In the genomic region with DNA sequence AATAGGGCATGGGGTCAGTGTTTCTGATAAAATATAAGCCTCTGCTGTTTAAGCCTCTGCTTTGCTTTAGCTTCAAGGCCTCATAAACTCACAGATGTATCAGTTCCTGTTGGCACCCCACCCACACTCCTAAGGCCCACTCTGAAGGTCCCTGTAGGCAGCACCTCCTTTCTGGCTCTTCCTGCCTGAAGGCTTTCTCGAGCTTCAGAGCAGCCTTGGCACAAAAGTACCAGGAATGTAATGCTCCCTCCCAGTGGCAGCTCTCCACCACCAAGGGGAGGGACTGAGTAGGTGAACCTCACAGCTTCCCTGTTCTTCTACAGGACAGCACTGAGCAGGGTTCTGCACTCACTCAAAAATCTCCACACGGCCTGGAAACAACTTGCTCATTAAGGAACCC, we compare ENCODE assay signal across 1 cellular context.
TF ChIP-seq lines count a peak whose summit lies in the region.

No MANE protein-coding gene starts in this region.

TF ChIP-seq in A549, 52 proteins besides CTCF, POLR2A, EP300 and RAD21:
- TF ChIP-seq, protein P1, sequence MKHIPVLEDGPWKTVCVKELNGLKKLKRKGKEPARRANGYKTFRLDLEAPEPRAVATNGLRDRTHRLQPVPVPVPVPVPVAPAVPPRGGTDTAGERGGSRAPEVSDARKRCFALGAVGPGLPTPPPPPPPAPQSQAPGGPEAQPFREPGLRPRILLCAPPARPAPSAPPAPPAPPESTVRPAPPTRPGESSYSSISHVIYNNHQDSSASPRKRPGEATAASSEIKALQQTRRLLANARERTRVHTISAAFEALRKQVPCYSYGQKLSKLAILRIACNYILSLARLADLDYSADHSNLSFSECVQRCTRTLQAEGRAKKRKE (CRISPR knock-in tag; IDR thresholded peaks at IDR 0.05; ENCODE audit: low read depth): no peak
- TF ChIP-seq, protein P2, sequence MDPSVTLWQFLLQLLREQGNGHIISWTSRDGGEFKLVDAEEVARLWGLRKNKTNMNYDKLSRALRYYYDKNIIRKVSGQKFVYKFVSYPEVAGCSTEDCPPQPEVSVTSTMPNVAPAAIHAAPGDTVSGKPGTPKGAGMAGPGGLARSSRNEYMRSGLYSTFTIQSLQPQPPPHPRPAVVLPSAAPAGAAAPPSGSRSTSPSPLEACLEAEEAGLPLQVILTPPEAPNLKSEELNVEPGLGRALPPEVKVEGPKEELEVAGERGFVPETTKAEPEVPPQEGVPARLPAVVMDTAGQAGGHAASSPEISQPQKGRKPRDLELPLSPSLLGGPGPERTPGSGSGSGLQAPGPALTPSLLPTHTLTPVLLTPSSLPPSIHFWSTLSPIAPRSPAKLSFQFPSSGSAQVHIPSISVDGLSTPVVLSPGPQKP (IDR thresholded peaks at IDR 0.05; ENCODE audit: low read depth, low read length): no peak
- TF ChIP-seq NPAS2 (CRISPR knock-in tag; IDR thresholded peaks at IDR 0.05; ENCODE audit: borderline replicate concordance) (no peak), JUNB (IDR thresholded peaks at IDR 0.05) (no peak), SMC3 (IDR thresholded peaks at IDR 0.05) (no peak), HOXB13 (CRISPR knock-in tag; IDR thresholded peaks at IDR 0.05; ENCODE audit: low read depth) (no peak), RARB (CRISPR knock-in tag; IDR thresholded peaks at IDR 0.05) (no peak), SREBF2 (IDR thresholded peaks at IDR 0.05) (no peak), ZSCAN20 (CRISPR knock-in tag; IDR thresholded peaks at IDR 0.05) (no peak), PHF8 (IDR thresholded peaks at IDR 0.05; ENCODE audit: borderline replicate concordance, low read depth) (no peak), JUN (IDR thresholded peaks at IDR 0.05) (no peak), CHD4 (IDR thresholded peaks at IDR 0.05; ENCODE audit: borderline replicate concordance) (no peak)
- TF ChIP-seq, protein P3, sequence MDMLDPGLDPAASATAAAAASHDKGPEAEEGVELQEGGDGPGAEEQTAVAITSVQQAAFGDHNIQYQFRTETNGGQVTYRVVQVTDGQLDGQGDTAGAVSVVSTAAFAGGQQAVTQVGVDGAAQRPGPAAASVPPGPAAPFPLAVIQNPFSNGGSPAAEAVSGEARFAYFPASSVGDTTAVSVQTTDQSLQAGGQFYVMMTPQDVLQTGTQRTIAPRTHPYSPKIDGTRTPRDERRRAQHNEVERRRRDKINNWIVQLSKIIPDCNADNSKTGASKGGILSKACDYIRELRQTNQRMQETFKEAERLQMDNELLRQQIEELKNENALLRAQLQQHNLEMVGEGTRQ (IDR thresholded peaks at IDR 0.05): no peak
